In genomic region chr1:22816063-22816775, GRCh38 we compare ENCODE assay signal across 14 cellular contexts.
"Had no signal": no experiment of that assay in that cellular context is flagged by ENCODE, and none has a peak within 500 bp of the region (broad histone marks: within the 10 kb centered on the region; RNA-seq: fewer than 3 reads in every experiment).

No MANE protein-coding gene starts in this region.

- H2AFZ ChIP-seq: parathyroid adenoma had no signal

- ATAC-seq: activated CD4-positive, CD25-positive, alpha-beta regulatory T cell treated with anti-CD3 and anti-CD28 coated beads, Interleukin-2, amount 50 U/mL, for 24 hours; foreskin keratinocyte; upper lobe of right lung had no signal

- H3K79me2 ChIP-seq: parathyroid adenoma had no signal

- H3K27ac Mint-ChIP-seq: immature natural killer cell; T-helper 2 cell treated with Interferon-gamma antibody and Interleukin-4, amounts not matched to agents 5 μg/mL and 100 μg/mL, for 36 hours had no signal

- H3K4me3 ChIP-seq: dorsolateral prefrontal cortex, esophagus squamous epithelium, upper lobe of right lung had no signal

- H3K4me1 ChIP-seq: parathyroid adenoma, upper lobe of right lung had no signal

- H3K9ac ChIP-seq: parathyroid adenoma had no signal

- H3K9me3 ChIP-seq: esophagus squamous epithelium, upper lobe of right lung had no signal

- H3K4me1 Mint-ChIP-seq: immature natural killer cell had no signal

- H3K4me3 Mint-ChIP-seq: immature natural killer cell; T-helper 2 cell treated with Interferon-gamma antibody and Interleukin-4, amounts not matched to agents 5 μg/mL and 100 μg/mL, for 36 hours had no signal

- DNase-seq: activated CD4-positive, alpha-beta T cell treated with anti-CD3 and anti-CD28 coated beads, Interleukin-2, amount 50 U/mL, for 4 hours; activated naive CD4-positive, alpha-beta T cell treated with anti-CD3 and anti-CD28 coated beads, Interleukin-2, amount 50 U/mL, for 16 hours; activated T-cell treated with anti-CD3 and anti-CD28 coated beads, Interleukin-2, amount 50 U/mL, for 1 hour; amniotic stem cell; esophagus squamous epithelium; foreskin keratinocyte; immature natural killer cell; stimulated activated CD4-positive, alpha-beta T cell treated with anti-CD3 and anti-CD28 coated beads, Interleukin-2, amount 100 ng/mL, for 24 hours; stimulated activated naive CD4-positive, alpha-beta T cell; upper lobe of right lung had no signal

- H3K9me3 Mint-ChIP-seq: immature natural killer cell; T-helper 2 cell treated with Interferon-gamma antibody and Interleukin-4, amounts not matched to agents 5 μg/mL and 100 μg/mL, for 36 hours had no signal

- H3K27ac ChIP-seq: esophagus squamous epithelium, foreskin keratinocyte, parathyroid adenoma, upper lobe of right lung had no signal

- H3K27me3 ChIP-seq: dorsolateral prefrontal cortex, foreskin keratinocyte, upper lobe of right lung had no signal

- H3K36me3 ChIP-seq: esophagus squamous epithelium, upper lobe of right lung had no signal

- H3K36me3 Mint-ChIP-seq: immature natural killer cell had no signal
